22 cellular contexts compared by ENCODE assay signal in genomic region chr6:155706806-155707205, GRCh38.
A peak's percentile ranks its signal among the peaks of the same experiment; 100 is the strongest.
DNase-seq lines count a peak whose midpoint lies in the region; ATAC-seq, FAIRE-seq and TF ChIP-seq lines count a peak whose summit lies in the region.
"Had no signal": no experiment of that assay in that cellular context is flagged by ENCODE, and none has a peak within 500 bp of the region (broad histone marks: within the 10 kb centered on the region; RNA-seq: fewer than 3 reads in every experiment).

No MANE protein-coding gene starts in this region.

- H4K20me1 ChIP-seq in HepG2 (ENCODE audit: insufficient read depth, low read length) (no peaks in the 10 kb centered on the region), IMR-90 (ENCODE audit: insufficient read depth, low read length) (no peaks in the 10 kb centered on the region)

- H3K27me3 Mint-ChIP-seq in endothelial cell (ENCODE audit: unreplicated experiment), result peaks cover 4% of the 10 kb centered on the region
- H3K27me3 Mint-ChIP-seq: CD4-positive, CD25-positive, alpha-beta regulatory T cell had no signal

- POLR2A ChIA-PET in HepG2 (lab: Yijun Ruan, JAX) (no interaction called here), IMR-90 (lab: Charles Lee; ENCODE audit: unreplicated experiment) (no interaction called here)

- H3K4me1 ChIP-seq in HepG2 (ENCODE audit: insufficient read depth, low read length), result peaks cover 16% of the 10 kb centered on the region
- no peaks in the 10 kb centered on the region for H3K4me1 ChIP-seq in right lobe of liver
- no peaks in the 10 kb centered on the region for H3K4me1 ChIP-seq in IMR-90 (ENCODE audit: control insufficient read depth, insufficient read depth, low read length)
- H3K4me1 ChIP-seq in small intestine (ENCODE audit: control insufficient read depth in 2 of 2, insufficient read depth in 1 of 2, low read depth in 1 of 2, low read length in 1 of 2), result no peaks in the 10 kb centered on the region
- H3K4me1 ChIP-seq: BE2C had no signal

- dilution Hi-C loops in IMR-90 (cut with HindIII; ENCODE audit: low sequenced_read_pairs, unreplicated experiment), result no loop called here

- H3K36me3 Mint-ChIP-seq in endothelial cell (ENCODE audit: low read depth, unreplicated experiment), result no peaks in the 10 kb centered on the region
- H3K36me3 Mint-ChIP-seq: CD4-positive, CD25-positive, alpha-beta regulatory T cell; CD8-positive, alpha-beta memory T cell had no signal

- no peak overlapping the region for H2AFZ ChIP-seq in HepG2 (ENCODE audit: low read length)
- no peak overlapping the region for H2AFZ ChIP-seq in IMR-90 (replicated peaks; ENCODE audit: low read length, poor library complexity)

- H3K9ac ChIP-seq in HepG2 (ENCODE audit: insufficient read depth, low read depth, low read length) (no peak overlapping the region), IMR-90 (ENCODE audit: low read depth, low read length) (no peak overlapping the region)

- DNase-seq in HepG2 (ENCODE audit: low spot score), result no peak
- DNase-seq in right lobe of liver, result no peak
- no peak for DNase-seq in IMR-90
- no peak for DNase-seq in endothelial cell (ENCODE audit: low spot score)
- no peak for DNase-seq in small intestine
- no peak for DNase-seq in DMS153 treated with DMSO at 0.1 percent for 48 hours (lab: John Stamatoyannopoulos, UW; ENCODE audit: unreplicated experiment)
- no peak for DNase-seq in cerebellar nuclear complex (lab: John Stamatoyannopoulos, UW)
- DNase-seq: 8988T; ACHN; BE2C; C1 segment of cervical spinal cord; CD4-positive, CD25-positive, alpha-beta regulatory T cell; CD8-positive, alpha-beta memory T cell; COR-L47; DMS 273 treated with DMSO at 0.1 percent for 48 hours; GOT3; H7; HFFc6; KBM-7 had no signal

- H3K4me2 ChIP-seq in HepG2 (ENCODE audit: low read depth, low read length), result no peak overlapping the region
- no peak overlapping the region for H3K4me2 ChIP-seq in IMR-90 (ENCODE audit: low read depth, low read length)

- no peaks in the 10 kb centered on the region for H3K9me1 ChIP-seq in IMR-90 (ENCODE audit: insufficient read depth, low read length)

- no peak overlapping the region for H3K4me3 ChIP-seq in HepG2 (replicated peaks in 1 of 3; ENCODE audit: insufficient read depth in 1 of 3, low read depth in 2 of 3, low read length in 3 of 3)
- no peak overlapping the region for H3K4me3 ChIP-seq in right lobe of liver
- no peak overlapping the region for H3K4me3 ChIP-seq in IMR-90 (ENCODE audit: insufficient read depth, low read depth, low read length)
- H3K4me3 ChIP-seq in small intestine (ENCODE audit: low read depth in 1 of 2, low read length in 2 of 2), result no peak overlapping the region

- H2BK20ac ChIP-seq in IMR-90 (ENCODE audit: low read depth, low read length), result no peak overlapping the region

- H3K9me3 Mint-ChIP-seq in endothelial cell (ENCODE audit: unreplicated experiment), result no peaks in the 10 kb centered on the region
- H3K9me3 Mint-ChIP-seq: CD4-positive, CD25-positive, alpha-beta regulatory T cell had no signal

- H3K79me1 ChIP-seq in IMR-90 (ENCODE audit: low read depth in 1 of 2, low read length in 2 of 2), result no peaks in the 10 kb centered on the region

- no peak for TF ChIP-seq RAD21 in HepG2 (CRISPR knock-in tag; IDR thresholded peaks at IDR 0.05)
- no peak for TF ChIP-seq RAD21 in IMR-90 (IDR thresholded peaks at IDR 0.05; ENCODE audit: low read length)

- H3K27ac Mint-ChIP-seq in endothelial cell (ENCODE audit: unreplicated experiment), result peak overlapping the region; percentile 34
- H3K27ac Mint-ChIP-seq: CD4-positive, CD25-positive, alpha-beta regulatory T cell; CD8-positive, alpha-beta memory T cell; HFFc6 had no signal

- H3K9me3 ChIP-seq in HepG2 (ENCODE audit: low read length) (no peaks in the 10 kb centered on the region), right lobe of liver (no peaks in the 10 kb centered on the region), IMR-90 (ENCODE audit: control insufficient read depth, insufficient read depth, low read length) (no peaks in the 10 kb centered on the region), small intestine (ENCODE audit: control insufficient read depth, low read depth) (no peaks in the 10 kb centered on the region)
- H3K9me3 ChIP-seq: BE2C had no signal

- H2AK9ac ChIP-seq in IMR-90 (replicated peaks; ENCODE audit: low read depth, low read length, poor library complexity), result no peak overlapping the region

- H2BK5ac ChIP-seq in IMR-90 (ENCODE audit: low read depth, low read length, poor library complexity, severe bottlenecking), result no peak overlapping the region

- TF ChIP-seq POLR2A in HepG2 (IDR thresholded peaks at IDR 0.05; ENCODE audit: insufficient read depth in 1 of 2, low read depth in 2 of 2, low read length in 2 of 2), result no peak
- TF ChIP-seq POLR2A in right lobe of liver (IDR thresholded peaks at IDR 0.05), result no peak
- TF ChIP-seq POLR2A in IMR-90 (IDR thresholded peaks at IDR 0.05; ENCODE audit: low read depth, low read length), result no peak

- intact Hi-C loops in HepG2 (cut with micrococcal nuclease; ENCODE audit: unreplicated experiment), result no loop called here
- intact Hi-C loops in right lobe of liver (cut with DNase I), result no loop called here
- intact Hi-C loops in IMR-90 (cut with micrococcal nuclease), result no loop called here

- H3K56ac ChIP-seq in IMR-90 (ENCODE audit: extremely low read depth, insufficient read depth, low read length), result no peak overlapping the region

- no peak overlapping the region for H4K8ac ChIP-seq in IMR-90 (ENCODE audit: low read depth in 2 of 2, low read length in 2 of 2)

- H4K91ac ChIP-seq in IMR-90 (ENCODE audit: insufficient read depth, low read depth, low read length), result no peak overlapping the region

- H3K14ac ChIP-seq in IMR-90 (replicated peaks; ENCODE audit: low read depth, low read length), result no peak overlapping the region

- no peak overlapping the region for H4K5ac ChIP-seq in IMR-90 (ENCODE audit: low read depth, low read length)

- H3K23ac ChIP-seq in IMR-90 (ENCODE audit: low read depth, low read length), result no peak overlapping the region

- no peaks in the 10 kb centered on the region for H3K79me2 ChIP-seq in HepG2 (ENCODE audit: insufficient read depth, low read length)

- TF ChIP-seq CTCF in HepG2 (CRISPR knock-in tag; IDR thresholded peaks at IDR 0.05) (no peak), right lobe of liver (IDR thresholded peaks at IDR 0.05) (no peak), IMR-90 (conservative IDR thresholded peaks at IDR 0.05; ENCODE audit: low read depth, low read length) (no peak), endothelial cell (IDR thresholded peaks at IDR 0.05; ENCODE audit: unreplicated experiment) (no peak)

- in situ Hi-C loops in HepG2 (cut with HindIII; ENCODE audit: extremely low pct_ligation_motif_present, low pct_unique_long_range_greater_than_20kb) (no loop called here), IMR-90 (cut with MboI; ENCODE audit: low sequenced_read_pairs) (no loop called here)

- H2BK15ac ChIP-seq in IMR-90 (ENCODE audit: low read depth, low read length), result no peak overlapping the region

- no peak for ATAC-seq in HepG2
- ATAC-seq in right lobe of liver, result no peak
- ATAC-seq in IMR-90 (ENCODE audit: low read depth), result no peak
- no peak for ATAC-seq in GM18867 (IDR thresholded peaks at IDR 0.05; ENCODE audit: unreplicated experiment)
- ATAC-seq: HCT116 had no signal

- no peak overlapping the region for H3K18ac ChIP-seq in IMR-90 (ENCODE audit: low read depth, low read length)

- H3K27me3 ChIP-seq in HepG2 (ENCODE audit: control insufficient read depth in 1 of 2, insufficient read depth in 2 of 2, low read length in 2 of 2), result no peaks in the 10 kb centered on the region
- H3K27me3 ChIP-seq in right lobe of liver, result no peaks in the 10 kb centered on the region
- no peaks in the 10 kb centered on the region for H3K27me3 ChIP-seq in IMR-90 (ENCODE audit: control insufficient read depth, insufficient read depth, low read length)
- H3K27me3 ChIP-seq in small intestine (ENCODE audit: control insufficient read depth in 2 of 2, insufficient read depth in 2 of 2, low read length in 2 of 2), result no peaks in the 10 kb centered on the region
- H3K27me3 ChIP-seq: BE2C had no signal

- H2BK120ac ChIP-seq in IMR-90 (ENCODE audit: low read depth, low read length), result no peak overlapping the region

- no peak overlapping the region for H3K27ac ChIP-seq in HepG2 (ENCODE audit: extremely low read length, insufficient read depth, low read length)
- H3K27ac ChIP-seq in right lobe of liver, result no peak overlapping the region
- H3K27ac ChIP-seq in IMR-90 (ENCODE audit: insufficient read depth, low read length), result no peak overlapping the region
- no peak overlapping the region for H3K27ac ChIP-seq in small intestine (ENCODE audit: low read depth in 1 of 2, low read length in 1 of 2)

- H3K4me1 Mint-ChIP-seq in endothelial cell (ENCODE audit: unreplicated experiment), result peaks cover 13% of the 10 kb centered on the region
- H3K4me1 Mint-ChIP-seq: CD4-positive, CD25-positive, alpha-beta regulatory T cell; CD8-positive, alpha-beta memory T cell had no signal

- WGBS in HepG2 (ENCODE audit: low lambda C conversion rate), result 29% methylated on average over 1 of the region's 1 CpG
- 76% methylated on average over 1 of the region's 1 CpG for WGBS in right lobe of liver (ENCODE audit: insufficient coverage, low coverage, low lambda C conversion rate, missing lambda C conversion rate)
- WGBS in IMR-90 (ENCODE audit: extremely low coverage in 2 of 2, insufficient read length in 1 of 2), 2 experiments, result no CpG with 5 or more reads among the region's 1 CpG
- WGBS in small intestine, 3 donors, result 89 to 98% (median 93%) methylated on average over 1 of the region's 1 CpG

- no peak overlapping the region for H2AK5ac ChIP-seq in IMR-90 (ENCODE audit: low read depth, low read length)

- TF ChIP-seq EP300 in HepG2 (IDR thresholded peaks at IDR 0.05; ENCODE audit: low read depth in 2 of 2, low read length in 2 of 2) (no peak), HepG2 (CRISPR knock-in tag; IDR thresholded peaks at IDR 0.05; ENCODE audit: borderline replicate concordance) (no peak)

- H3K36me3 ChIP-seq in HepG2 (replicated peaks in 1 of 2; ENCODE audit: control insufficient read depth in 1 of 2, insufficient read depth in 2 of 2, low read length in 2 of 2) (no peaks in the 10 kb centered on the region), right lobe of liver (no peaks in the 10 kb centered on the region), IMR-90 (ENCODE audit: control insufficient read depth, insufficient read depth, low read length) (no peaks in the 10 kb centered on the region), small intestine (ENCODE audit: control insufficient read depth in 2 of 2, insufficient read depth in 2 of 2, low read length in 2 of 2) (no peaks in the 10 kb centered on the region)
- H3K36me3 ChIP-seq: BE2C had no signal

- no peak overlapping the region for H3K4ac ChIP-seq in IMR-90 (ENCODE audit: low read depth, low read length)

- H3K4me3 Mint-ChIP-seq in endothelial cell (ENCODE audit: unreplicated experiment), result no peak overlapping the region
- H3K4me3 Mint-ChIP-seq: CD4-positive, CD25-positive, alpha-beta regulatory T cell; CD8-positive, alpha-beta memory T cell; HFFc6 had no signal

- FAIRE-seq in HepG2 (lab: Jason Lieb, UNC) (no peak), small intestine (lab: Jason Lieb, UNC) (peak; percentile 15)
- FAIRE-seq: GM12891 had no signal

- CTCF ChIA-PET in HepG2 (lab: Yijun Ruan, JAX; ENCODE audit: low intra/inter-chr PET ratio, low total read pairs) (no interaction called here), IMR-90 (lab: Yijun Ruan, JAX) (no interaction called here)

- BruUV-seq in HepG2 (replicated peaks; lab: Mats Ljungman, UMichigan), result no TSS peak
- no TSS peak for BruUV-seq in IMR-90 (replicated peaks; lab: Mats Ljungman, UMichigan)

TF ChIP-seq in IMR-90, 13 proteins besides CTCF, POLR2A, EP300 and RAD21 (continues in another document):
- no peak for TF ChIP-seq FOS (IDR thresholded peaks at IDR 0.05; ENCODE audit: low read depth, low read length)
